In genomic region chr2:98412751-98413445, GRCh38 we compare ENCODE assay signal across 8 cellular contexts. TPM values are rescaled to one million over a fixed set of nuclear protein-coding genes. Genes with fewer than 3 reads are reported as not detected.
DNase-seq lines count a peak whose midpoint lies in the region; ATAC-seq, FAIRE-seq and TF ChIP-seq lines count a peak whose summit lies in the region.

No MANE protein-coding gene starts in this region.

- no peak overlapping the region for H4K5ac ChIP-seq in H1 (ENCODE audit: insufficient read length, low read depth, low read length)

- TF ChIP-seq CTCF in H1 (IDR thresholded peaks at IDR 0.05; ENCODE audit: control extremely low read depth in 1 of 3, insufficient read depth in 1 of 3, low read depth in 1 of 3, low read length in 3 of 3) (peak in 2 of 3 experiments; percentile 53 to 63; a peak in 3 of 4 replicates), stomach (IDR thresholded peaks at IDR 0.05) (peak in 4 of 7 experiments; percentile 27 to 64 (median 48))

- H3K27me3 ChIP-seq in H1 (replicated peaks in 1 of 4; ENCODE audit: control insufficient read depth in 3 of 4, extremely low read depth in 1 of 4, insufficient read depth in 3 of 4, low read length in 3 of 4) (no peaks in the 10 kb centered on the region), stomach (no peaks in the 10 kb centered on the region)

- no peaks in the 10 kb centered on the region for H4K20me1 ChIP-seq in H1 (replicated peaks in 1 of 2; ENCODE audit: control insufficient read depth in 1 of 2, insufficient read depth in 2 of 2, low read length in 2 of 2)

- CTCF ChIA-PET in H1 (lab: Charles Lee; ENCODE audit: partially characterized antibody), result interaction anchor here (0.6 to 1.8 kb wide), 15 partner anchors 9 to 1523 kb away, joined by 3 to 12 read pairs (median 3); no protein-coding TSS in a partner anchor

- no peak overlapping the region for H3K23ac ChIP-seq in H1 (ENCODE audit: insufficient read length)

- peak; percentile 68 to 77 for TF ChIP-seq RAD21 in H1 (IDR thresholded peaks at IDR 0.05 in 1 of 2, conservative IDR thresholded peaks at IDR 0.05 in 1 of 2; ENCODE audit: low read depth in 2 of 2, low read length in 2 of 2)

- H3K36me3 Mint-ChIP-seq in naive B cell, result no peaks in the 10 kb centered on the region

- no peak overlapping the region for H3K56ac ChIP-seq in H1 (replicated peaks; ENCODE audit: insufficient read length, low read depth, low read length)

- peak; percentile 81 for ATAC-seq in HG03378 (IDR thresholded peaks at IDR 0.05; ENCODE audit: unreplicated experiment)
- peak; percentile 77 to 90 for ATAC-seq in naive B cell (ENCODE audit: low read depth in 2 of 2)

- no peak for TF ChIP-seq EP300 in H1 (IDR thresholded peaks at IDR 0.05; ENCODE audit: borderline replicate concordance in 1 of 2, low read depth in 2 of 2, low read length in 2 of 2)
- no peak for TF ChIP-seq EP300 in stomach (IDR thresholded peaks at IDR 0.05)

- H3K4me1 ChIP-seq in H1 (replicated peaks in 1 of 4; ENCODE audit: control insufficient read depth in 3 of 4, insufficient read depth in 4 of 4, low read length in 3 of 4), result peaks cover 0 to 6% (median 1%) of the 10 kb centered on the region in 4 experiments; a peak in 1 of 7 replicates
- H3K4me1 ChIP-seq in stomach, result peaks cover 0 to 10% (median 7%) of the 10 kb centered on the region in 4 donors

- no peaks in the 10 kb centered on the region for H3K23me2 ChIP-seq in H1 (ENCODE audit: low read depth, low read length)

- no peak overlapping the region for H3K14ac ChIP-seq in H1 (ENCODE audit: insufficient read length)

- H3K4me3 ChIP-seq in H1 (ENCODE audit: extremely low read depth in 1 of 4, insufficient read depth in 2 of 4, low read depth in 3 of 4, low read length in 4 of 4) (no peak overlapping the region), stomach (no peak overlapping the region)

- H3K36me3 ChIP-seq in H1 (ENCODE audit: control insufficient read depth in 2 of 4, insufficient read depth in 4 of 4, low read length in 3 of 4) (no peaks in the 10 kb centered on the region), stomach (no peaks in the 10 kb centered on the region)

- H3K27ac Mint-ChIP-seq in naive B cell, result no peak overlapping the region

- no peak overlapping the region for H2AFZ ChIP-seq in H1 (ENCODE audit: low read length)

- no peak overlapping the region for H2BK20ac ChIP-seq in H1 (ENCODE audit: low read length)

- no peak overlapping the region for H3K18ac ChIP-seq in H1 (ENCODE audit: extremely low read depth, low read length)

- H2BK5ac ChIP-seq in H1 (ENCODE audit: low read depth, low read length), result no peak overlapping the region

- no peak overlapping the region for H2BK15ac ChIP-seq in H1 (ENCODE audit: low read length)

- no peaks in the 10 kb centered on the region for H3K79me1 ChIP-seq in H1 (ENCODE audit: low read depth, low read length)

- intact Hi-C loops in stomach (cut with DNase I; ENCODE audit: low total_unique reads), result no loop called here

- H3K79me2 ChIP-seq in H1 (ENCODE audit: control insufficient read depth in 1 of 2, insufficient read depth in 2 of 2, low read length in 2 of 2), result no peaks in the 10 kb centered on the region

- POLR2A ChIA-PET in H1 (lab: Charles Lee; ENCODE audit: partially characterized antibody), result no interaction called here

- H3K4ac ChIP-seq in H1 (replicated peaks; ENCODE audit: insufficient read length, low read depth, low read length), result no peak overlapping the region

- H3K4me2 ChIP-seq in H1 (ENCODE audit: insufficient read depth in 1 of 2, low read depth in 2 of 2, low read length in 2 of 2), result no peak overlapping the region

- peaks cover 0 to 15% (median 0%) of the 10 kb centered on the region in 3 donors for H3K27me3 Mint-ChIP-seq in naive B cell

- no peak overlapping the region for H4K91ac ChIP-seq in H1 (replicated peaks; ENCODE audit: insufficient read length, low read length)

- H4K8ac ChIP-seq in H1 (ENCODE audit: extremely low read depth, insufficient read depth, low read length), result no peak overlapping the region

- FAIRE-seq in H1 (lab: Jason Lieb, UNC), result no peak

- H3K4me3 Mint-ChIP-seq in naive B cell, result no peak overlapping the region

- DNase-seq in NCI-H2227 (lab: John Stamatoyannopoulos, UW; ENCODE audit: unreplicated experiment), result peak; percentile 59
- no peak for DNase-seq in NCI-H2227 treated with DMSO at 0.1 percent for 48 hours (lab: John Stamatoyannopoulos, UW)
- DNase-seq in NCI-H774 (lab: John Stamatoyannopoulos, UW), result peak; percentile 12
- peak; percentile 31 to 37 for DNase-seq in activated CD4-positive, alpha-beta T cell treated with anti-CD3 and anti-CD28 coated beads, Interleukin-2, amount 50 U/mL, for 4 hours
- DNase-seq in H1 (ENCODE audit: low read depth in 1 of 2, low spot score in 2 of 2), result peak in 1 of 2 experiments; percentile 50
- peak; percentile 54 for DNase-seq in naive B cell
- DNase-seq in stomach, result no peak

- H3K4me1 Mint-ChIP-seq in naive B cell, result peaks cover 0 to 2% (median 0%) of the 10 kb centered on the region in 3 donors

- TF ChIP-seq POLR2A in H1 (IDR thresholded peaks at IDR 0.05; ENCODE audit: control extremely low read depth in 1 of 2, low read depth in 2 of 2, low read length in 2 of 2), result no peak
- TF ChIP-seq POLR2A in stomach (IDR thresholded peaks at IDR 0.05), result no peak

- no peak overlapping the region for H3K27ac ChIP-seq in H1 (ENCODE audit: low read depth, low read length)
- no peak overlapping the region for H3K27ac ChIP-seq in stomach

- no peak overlapping the region for H3K9ac ChIP-seq in H1 (replicated peaks in 1 of 4; ENCODE audit: extremely low read depth in 1 of 4, low read depth in 3 of 4, low read length in 3 of 4)

- H2BK120ac ChIP-seq in H1 (replicated peaks; ENCODE audit: low read depth, low read length), result no peak overlapping the region

- WGBS in H1 (ENCODE audit: extremely low coverage in 1 of 2, insufficient coverage in 1 of 2, insufficient read length in 1 of 2, insufficient replicate concordance in 2 of 2, low coverage in 1 of 2, low lambda C conversion rate in 2 of 2, missing lambda C conversion rate in 1 of 2), 2 experiments, result 74% methylated on average over 5 of the region's 5 CpGs; no CpG with 5 or more reads in 1 of the 2 experiments
- WGBS in stomach, 5 donors, result 19 to 33% (median 21%) methylated on average over 5 of the region's 5 CpGs

- no peak overlapping the region for H2BK12ac ChIP-seq in H1 (ENCODE audit: low read depth, low read length)

- H2AK5ac ChIP-seq in H1 (ENCODE audit: low read depth, low read length), result no peak overlapping the region

- peaks cover 0 to 9% (median 4%) of the 10 kb centered on the region in 7 donors for H3K9me3 Mint-ChIP-seq in naive B cell

- H3K9me3 ChIP-seq in H1 (ENCODE audit: insufficient read depth in 2 of 2, low read depth in 1 of 2, low read length in 1 of 2), result peaks cover 18 to 20% of the 10 kb centered on the region in 2 experiments
- peaks cover 0 to 10% (median 7%) of the 10 kb centered on the region in 4 donors for H3K9me3 ChIP-seq in stomach

TF ChIP-seq in H1, 55 proteins besides CTCF, POLR2A, EP300 and RAD21:
- TF ChIP-seq POU5F1 (IDR thresholded peaks at IDR 0.05; ENCODE audit: low read depth, low read length) (no peak), YY1 (IDR thresholded peaks at IDR 0.05; ENCODE audit: low read depth, low read length) (peak; percentile 47; the same call in 1 of the 2 replicates), BRCA1 (IDR thresholded peaks at IDR 0.05; ENCODE audit: low read depth, low read length) (no peak), RXRA (IDR thresholded peaks at IDR 0.05; ENCODE audit: insufficient read depth, low read depth, low read length) (no peak)

RNA-seq across cellular contexts. Expression of gene INPP4A, which starts 31.8 kb away (rescaled TPM):
- 34.3 and 36.4 TPM in 2 replicates for total RNA-seq in H1 (2021; fragmentation: NEBNext Ultra II Directional; extraction: Animal tissue kit (Norgen Biotek cat#: 25700))
- polyA plus RNA-seq in H1 (2011; rRNA removed), result 25.6 and 38.6 TPM in 2 replicates
- polyA plus RNA-seq in H1 (2011; cell fraction: cytosol; rRNA removed), result 32.2 TPM
- 100 TPM for polyA plus RNA-seq in H1 (2011; cell fraction: nucleus; rRNA removed)
- 21.4 to 36.6 TPM (median 30.9 TPM) in 4 replicates for polyA plus RNA-seq in H1 (2012, experiment 1 of 2)
- polyA plus RNA-seq in H1 (2012, experiment 2 of 2), result 5.1 TPM
- polyA plus RNA-seq in H1 (2013, experiment 1 of 2), result 8.9 TPM
- polyA plus RNA-seq in H1 (2013, experiment 2 of 2), result 8.7 TPM
- polyA minus RNA-seq in H1 (2011; rRNA and poly(A)+ RNA removed), result 112 and 124 TPM in 2 replicates
- 55.2 TPM for polyA minus RNA-seq in H1 (2011; cell fraction: cytosol; rRNA and poly(A)+ RNA removed)
- 97.0 TPM for polyA minus RNA-seq in H1 (2011; cell fraction: nucleus; rRNA and poly(A)+ RNA removed)
- polyA plus RNA-seq in naive B cell (ENCODE audit: low read depth in 6 of 6), result 1 to 10 TPM; 1.8 to 4.3 (median 2.9) TPM
- total RNA-seq in stomach, result 10 to 100 TPM; 10.4 to 65.3 (median 23.7) TPM
- 1 to 10 TPM; 1.5 to 3.8 (median 3.1) TPM for polyA plus RNA-seq in stomach

Comparison
In these comparisons a context has a peak if more than half of its experiments do, and no peak if none do; other contexts are left out.
1. DNase-seq: peak in NCI-H2227 (single experiment), NCI-H774 (single experiment), activated CD4-positive, alpha-beta T cell treated with anti-CD3 and anti-CD28 coated beads, Interleukin-2, amount 50 U/mL, for 4 hours (2 of 2) and naive B cell (single experiment); none in NCI-H2227 treated with DMSO at 0.1 percent for 48 hours (single experiment) and stomach (single experiment).